ENCODE assay signal across 26 cellular contexts in genomic region chr3:117170112-117170511, GRCh38.
"Had no signal": no experiment of that assay in that cellular context is flagged by ENCODE, and none has a peak within 500 bp of the region (broad histone marks: within the 10 kb centered on the region; RNA-seq: fewer than 3 reads in every experiment).

No MANE protein-coding gene starts in this region.

- H3K36me3 ChIP-seq: cardiac muscle cell, esophagus squamous epithelium, gastrocnemius medialis, spleen, upper lobe of left lung had no signal

- H3K9ac ChIP-seq: parathyroid adenoma had no signal

- H3K36me3 Mint-ChIP-seq: memory B cell had no signal

- H3K27ac ChIP-seq: body of pancreas, cardiac muscle cell, esophagus squamous epithelium, gastrocnemius medialis, parathyroid adenoma, spleen, upper lobe of left lung had no signal

- H3K79me2 ChIP-seq: parathyroid adenoma had no signal

- H3K27me3 Mint-ChIP-seq: activated naive CD8-positive, alpha-beta T cell treated with anti-CD3 and anti-CD28 coated beads, Interleukin-2, amount 50 U/mL, for 24 hours; memory B cell had no signal

- H3K4me3 ChIP-seq: body of pancreas, cardiac muscle cell, esophagus squamous epithelium, gastrocnemius medialis, spleen, upper lobe of left lung had no signal

- H3K4me1 ChIP-seq: body of pancreas, esophagus squamous epithelium, gastrocnemius medialis, parathyroid adenoma, spleen, upper lobe of left lung had no signal

- H3K4me1 Mint-ChIP-seq: activated naive CD8-positive, alpha-beta T cell treated with anti-CD3 and anti-CD28 coated beads, Interleukin-2, amount 50 U/mL, for 24 hours; memory B cell; nephron had no signal

- H3K4me3 Mint-ChIP-seq: activated CD8-positive, alpha-beta T cell treated with anti-CD3 and anti-CD28 coated beads, Interleukin-2, amount 10 ng/mL, durations not matched to agents 7 days and 5 days; activated naive CD8-positive, alpha-beta T cell treated with anti-CD3 and anti-CD28 coated beads, Interleukin-2, amount 50 U/mL, for 24 hours; activated T-helper 1 cell treated with anti-CD3 and anti-CD28 coated beads, Interleukin-12 subunit alpha, Interleukin-12 subunit beta, Interleukin-2, Interleukin-4 antibody, amounts not matched to agents 30 ng/mL and 10 ng/mL and 1 ng/mL, durations not matched to agents 14 hours and 24 hours and 36 hours; endodermal cell; memory B cell; nephron had no signal

- H3K9me3 ChIP-seq: body of pancreas, esophagus squamous epithelium, gastrocnemius medialis, upper lobe of left lung had no signal

- DNase-seq: activated CD4-positive, alpha-beta T cell treated with anti-CD3 and anti-CD28 coated beads for 1 hour; activated CD4-positive, alpha-beta T cell treated with anti-CD3 and anti-CD28 coated beads, Interleukin-2, amount 50 U/mL, for 1 hour; activated CD8-positive, alpha-beta T cell treated with anti-CD3 and anti-CD28 coated beads, Interleukin-2, amount 10 ng/mL, durations not matched to agents 7 days and 5 days; activated gamma-delta T cell; activated naive CD4-positive, alpha-beta T cell treated with anti-CD3 and anti-CD28 coated beads, Interleukin-2, amount 50 U/mL, for 16 hours; activated naive CD8-positive, alpha-beta T cell treated with anti-CD3 and anti-CD28 coated beads, Interleukin-2, amount 50 U/mL, for 24 hours; anterior cingulate cortex; body of pancreas; cortex of kidney; endodermal cell; esophagus squamous epithelium; gastrocnemius medialis; head of caudate nucleus; islet precursor cell; left cardiac atrium; nucleus accumbens; retina; spleen; stimulated activated CD4-positive, alpha-beta T cell treated with anti-CD3 and anti-CD28 coated beads, Interleukin-4, amount 100 ng/mL, for 1 hour; stimulated activated naive CD4-positive, alpha-beta T cell treated with Interleukin-2 at 50 U/mL for 16 hours; upper lobe of left lung had no signal

- H3K9me3 Mint-ChIP-seq: activated T-helper 1 cell treated with anti-CD3 and anti-CD28 coated beads, Interleukin-12 subunit alpha, Interleukin-12 subunit beta, Interleukin-2, Interleukin-4 antibody, amounts not matched to agents 30 ng/mL and 10 ng/mL and 1 ng/mL, durations not matched to agents 14 hours and 24 hours and 36 hours; endodermal cell; memory B cell; nephron had no signal

- H3K27me3 ChIP-seq: body of pancreas, cardiac muscle cell, esophagus squamous epithelium, gastrocnemius medialis, spleen, upper lobe of left lung had no signal

- ATAC-seq: activated CD8-positive, alpha-beta T cell treated with anti-CD3 and anti-CD28 coated beads, Interleukin-2, amount 10 ng/mL, durations not matched to agents 7 days and 5 days; activated naive CD8-positive, alpha-beta T cell treated with anti-CD3 and anti-CD28 coated beads, Interleukin-2, amount 50 U/mL, for 24 hours; body of pancreas; gastrocnemius medialis; left cardiac atrium had no signal

- H3K27ac Mint-ChIP-seq: activated CD8-positive, alpha-beta T cell treated with anti-CD3 and anti-CD28 coated beads, Interleukin-2, amount 10 ng/mL, durations not matched to agents 7 days and 5 days; activated naive CD8-positive, alpha-beta T cell treated with anti-CD3 and anti-CD28 coated beads, Interleukin-2, amount 50 U/mL, for 24 hours; activated T-helper 1 cell treated with anti-CD3 and anti-CD28 coated beads, Interleukin-12 subunit alpha, Interleukin-12 subunit beta, Interleukin-2, Interleukin-4 antibody, amounts not matched to agents 30 ng/mL and 10 ng/mL and 1 ng/mL, durations not matched to agents 14 hours and 24 hours and 36 hours; endodermal cell; memory B cell; nephron had no signal
